ENCODE assay signal across 1 cellular context in the genomic region with DNA sequence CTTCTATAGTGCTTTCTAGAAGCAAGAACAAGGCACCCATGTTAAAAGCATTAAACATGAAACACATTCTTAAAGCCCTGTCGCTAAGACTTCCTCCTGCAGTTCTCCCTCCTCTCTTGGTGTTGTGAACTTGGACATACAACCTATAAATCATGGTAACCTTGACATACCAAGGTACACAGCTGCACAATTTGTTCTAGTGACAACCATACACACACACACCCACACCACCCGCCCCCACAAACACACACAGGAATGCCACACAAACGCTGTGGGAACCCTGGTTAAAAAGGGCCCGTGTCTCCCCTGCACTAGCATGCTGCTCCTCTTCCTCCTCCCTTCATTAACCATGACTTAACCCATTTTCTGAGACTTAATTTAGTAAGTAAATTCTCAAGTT.
TF ChIP-seq lines count a peak whose summit lies in the region.

No MANE protein-coding gene starts in this region.

TF ChIP-seq in H1, 55 proteins besides CTCF, POLR2A, EP300 and RAD21:
- TF ChIP-seq MAFK (IDR thresholded peaks at IDR 0.05; ENCODE audit: low read depth, low read length): no peak
